In genomic region chr5:62603934-62604333, GRCh38 we compare ENCODE assay signal across 18 cellular contexts.
"Had no signal": no experiment of that assay in that cellular context is flagged by ENCODE, and none has a peak within 500 bp of the region (broad histone marks: within the 10 kb centered on the region; RNA-seq: fewer than 3 reads in every experiment).

No MANE protein-coding gene starts in this region.

- DNase-seq: activated CD4-positive, alpha-beta T cell treated with anti-CD3 and anti-CD28 coated beads for 48 hours; activated CD4-positive, alpha-beta T cell treated with anti-CD3 and anti-CD28 coated beads, Interleukin-2, amount 50 U/mL, for 4 hours; activated CD4-positive, CD25-positive, alpha-beta regulatory T cell treated with anti-CD3 and anti-CD28 coated beads, Interleukin-2, amount 50 U/mL, for 72 hours; activated CD8-positive, alpha-beta memory T cell treated with anti-CD3 and anti-CD28 coated beads for 24 hours; activated effector memory CD4-positive, alpha-beta T cell treated with anti-CD3 and anti-CD28 coated beads, Interleukin-2, amount 50 U/mL, for 16 hours; activated naive CD4-positive, alpha-beta T cell treated with Interleukin-2 at 50 U/mL for 16 hours; activated T-cell treated with anti-CD3 and anti-CD28 coated beads, Interleukin-2, amount 50 U/mL, for 4 hours; brain microvascular endothelial cell; caudate nucleus; MM.1S; NCI-H1105 treated with DMSO at 0.1 percent for 48 hours; NCI-H1436 treated with DMSO at 0.1 percent for 48 hours; NCI-H187 treated with DMSO at 0.1 percent for 48 hours; NCI-H2081 treated with DMSO at 0.1 percent for 48 hours; NCI-H446; NCI-H524; SHP77 treated with DMSO at 0.1 percent for 48 hours had no signal

- H3K27ac ChIP-seq: brain microvascular endothelial cell had no signal

- ATAC-seq: activated T-cell treated with anti-CD3 and anti-CD28 coated beads, Interleukin-2, amount 50 U/mL, for 4 hours; WTC11 had no signal

- H3K36me3 ChIP-seq: brain microvascular endothelial cell had no signal

- H3K27me3 ChIP-seq: brain microvascular endothelial cell had no signal
